Comparison of ENCODE assay signal across 8 cellular contexts in the genomic region with DNA sequence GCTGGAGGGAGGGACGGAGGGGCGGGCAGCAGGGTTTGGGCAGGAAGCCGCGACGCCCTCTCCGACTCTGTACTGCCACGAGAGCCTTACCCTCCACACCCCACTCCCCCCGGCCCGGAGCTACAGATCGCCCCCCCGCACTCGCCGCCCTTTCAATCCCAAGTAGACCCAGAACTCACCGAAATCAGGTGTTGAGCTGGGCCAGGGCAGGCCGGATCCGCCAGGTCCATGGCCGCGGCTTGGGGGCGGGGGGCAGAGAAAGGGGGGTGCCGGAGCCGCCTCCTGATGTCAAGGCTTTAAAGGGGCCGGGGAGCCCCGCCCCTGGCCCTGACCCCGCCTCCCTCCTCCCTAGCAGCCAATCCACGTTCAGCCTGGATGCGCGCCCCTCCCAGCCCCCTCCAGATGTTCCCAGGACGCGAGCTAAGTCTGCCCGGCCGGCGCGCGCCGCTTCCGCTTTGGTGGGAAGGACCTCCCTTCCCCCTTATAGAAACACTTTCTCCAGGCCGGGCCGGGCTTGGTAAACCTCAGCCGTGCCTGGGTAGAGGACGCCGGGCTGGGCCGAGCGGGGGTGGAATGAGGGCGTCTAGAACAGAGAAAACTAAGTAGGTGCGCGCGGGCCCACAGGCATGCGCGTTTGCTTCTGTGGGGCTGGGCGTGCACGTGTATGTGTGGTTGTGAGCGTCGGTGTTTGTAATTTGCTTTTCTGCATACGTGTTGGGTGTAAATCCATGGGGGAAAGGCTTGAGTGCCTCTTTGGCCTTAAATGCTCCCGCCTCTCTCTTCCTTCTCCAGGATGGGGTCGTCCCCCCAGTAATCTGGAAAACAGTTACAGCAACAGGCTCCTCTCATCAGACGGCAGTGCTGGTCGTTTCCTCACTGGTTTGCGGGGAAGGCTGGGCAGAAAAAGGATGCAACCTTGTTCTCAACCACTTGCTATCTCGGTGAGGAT. TPM values are rescaled to one million over a fixed set of nuclear protein-coding genes. Genes with fewer than 3 reads are reported as not detected.
DNase-seq lines count a peak whose midpoint lies in the region; TF ChIP-seq lines count a peak whose summit lies in the region.

A gene with protein sequence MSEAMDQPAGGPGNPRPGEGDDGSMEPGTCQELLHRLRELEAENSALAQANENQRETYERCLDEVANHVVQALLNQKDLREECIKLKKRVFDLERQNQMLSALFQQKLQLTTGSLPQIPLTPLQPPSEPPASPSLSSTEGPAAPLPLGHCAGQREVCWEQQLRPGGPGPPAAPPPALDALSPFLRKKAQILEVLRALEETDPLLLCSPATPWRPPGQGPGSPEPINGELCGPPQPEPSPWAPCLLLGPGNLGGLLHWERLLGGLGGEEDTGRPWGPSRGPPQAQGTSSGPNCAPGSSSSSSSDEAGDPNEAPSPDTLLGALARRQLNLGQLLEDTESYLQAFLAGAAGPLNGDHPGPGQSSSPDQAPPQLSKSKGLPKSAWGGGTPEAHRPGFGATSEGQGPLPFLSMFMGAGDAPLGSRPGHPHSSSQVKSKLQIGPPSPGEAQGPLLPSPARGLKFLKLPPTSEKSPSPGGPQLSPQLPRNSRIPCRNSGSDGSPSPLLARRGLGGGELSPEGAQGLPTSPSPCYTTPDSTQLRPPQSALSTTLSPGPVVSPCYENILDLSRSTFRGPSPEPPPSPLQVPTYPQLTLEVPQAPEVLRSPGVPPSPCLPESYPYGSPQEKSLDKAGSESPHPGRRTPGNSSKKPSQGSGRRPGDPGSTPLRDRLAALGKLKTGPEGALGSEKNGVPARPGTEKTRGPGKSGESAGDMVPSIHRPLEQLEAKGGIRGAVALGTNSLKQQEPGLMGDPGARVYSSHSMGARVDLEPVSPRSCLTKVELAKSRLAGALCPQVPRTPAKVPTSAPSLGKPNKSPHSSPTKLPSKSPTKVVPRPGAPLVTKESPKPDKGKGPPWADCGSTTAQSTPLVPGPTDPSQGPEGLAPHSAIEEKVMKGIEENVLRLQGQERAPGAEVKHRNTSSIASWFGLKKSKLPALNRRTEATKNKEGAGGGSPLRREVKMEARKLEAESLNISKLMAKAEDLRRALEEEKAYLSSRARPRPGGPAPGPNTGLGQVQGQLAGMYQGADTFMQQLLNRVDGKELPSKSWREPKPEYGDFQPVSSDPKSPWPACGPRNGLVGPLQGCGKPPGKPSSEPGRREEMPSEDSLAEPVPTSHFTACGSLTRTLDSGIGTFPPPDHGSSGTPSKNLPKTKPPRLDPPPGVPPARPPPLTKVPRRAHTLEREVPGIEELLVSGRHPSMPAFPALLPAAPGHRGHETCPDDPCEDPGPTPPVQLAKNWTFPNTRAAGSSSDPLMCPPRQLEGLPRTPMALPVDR (N-terminal part only) (minus strand): TSS at position 271 of the 949 bp plus-strand sequence. CDS start 24,369 bp downstream, outside the sequence.

- H4K20me1 ChIP-seq in H9 (ENCODE audit: control insufficient read depth, insufficient read depth, insufficient read length) = no peaks in the 10 kb centered on the region
- H4K20me1 ChIP-seq in MM.1S (ENCODE audit: insufficient read depth, low read length) = no peaks in the 10 kb centered on the region
- H4K20me1 ChIP-seq in neural progenitor cell (ENCODE audit: low read depth) = peaks cover 39% of the 10 kb centered on the region

- no peaks in the 10 kb centered on the region for H3K9me2 ChIP-seq in MM.1S (replicated peaks; ENCODE audit: insufficient read depth, low read length)

- H2BK5ac ChIP-seq in H9 (ENCODE audit: insufficient read length, low read length) = no peak within 1 kb of the TSS

- DNase-seq in ELR (ENCODE audit: low read depth) (peak; percentile 97), H9 (peak; percentile 99), MM.1S (peak; percentile 95), SHP77 treated with DMSO at 0.1 percent for 48 hours (lab: John Stamatoyannopoulos, UW) (peak; percentile 71), fibroblast of villous mesenchyme (ENCODE audit: low read depth) (peak; percentile 99), neural progenitor cell (ENCODE audit: low spot score) (peak; percentile 99)
- DNase-seq in activated gamma-delta T cell treated with anti-CD3 and anti-CD28 coated beads, Interleukin-2, amount 50 U/mL, for 16 hours (ENCODE audit: low read depth) = peak; percentile 91

- H3K4ac ChIP-seq in H9 (ENCODE audit: low read depth, low read length) = no peak within 1 kb of the TSS

- no peak within 1 kb of the TSS for H2BK15ac ChIP-seq in H9 (ENCODE audit: low read depth, low read length)

- TF ChIP-seq CTCF in H9 (conservative IDR thresholded peaks at IDR 0.05) (no peak), MM.1S (IDR thresholded peaks at IDR 0.05; ENCODE audit: low read length) (no peak), fibroblast of villous mesenchyme (IDR thresholded peaks at IDR 0.05; ENCODE audit: insufficient read depth, low read depth, low read length) (no peak), neural progenitor cell (IDR thresholded peaks at IDR 0.05) (no peak)

- H4K8ac ChIP-seq in H9 (replicated peaks; ENCODE audit: insufficient read length, low read depth, low read length) = no peak within 1 kb of the TSS

- H3K4me2 ChIP-seq in H9 (ENCODE audit: insufficient read depth, insufficient read length, low read length) (peak within 1 kb of the TSS; percentile 97), MM.1S (ENCODE audit: low read depth, low read length) (peak within 1 kb of the TSS; percentile 95), neural progenitor cell (peak within 1 kb of the TSS; percentile 89)

- no peak within 1 kb of the TSS for H2BK120ac ChIP-seq in H9 (ENCODE audit: low read depth, low read length, poor library complexity, severe bottlenecking)

- H3K9ac ChIP-seq in H9 (ENCODE audit: extremely low read depth, insufficient read length, low read length) (peak within 1 kb of the TSS; percentile 64), MM.1S (ENCODE audit: low read length) (no peak within 1 kb of the TSS), neural progenitor cell (peak within 1 kb of the TSS; percentile 1), stomach smooth muscle (ENCODE audit: low read length in 2 of 2) (peak within 1 kb of the TSS; percentile 84 to 87)

- H3K23ac ChIP-seq in H9 (ENCODE audit: insufficient read length, low read depth, low read length) = no peak within 1 kb of the TSS

- H3K79me1 ChIP-seq in H9 (ENCODE audit: insufficient read depth, low read depth, low read length, poor library complexity, severe bottlenecking) = peaks cover 4% of the 10 kb centered on the region

- H3K27ac ChIP-seq in H9 (ENCODE audit: insufficient read length, low read depth, low read length) (peak within 1 kb of the TSS; percentile 11), MM.1S (ENCODE audit: low read length) (no peak within 1 kb of the TSS), neural progenitor cell (peak within 1 kb of the TSS; percentile 73), stomach smooth muscle (ENCODE audit: low read length) (peak within 1 kb of the TSS; percentile 83)

- H3K79me2 ChIP-seq in H9 (ENCODE audit: insufficient read depth, low read length) (peaks cover under 1% of the 10 kb centered on the region; the same call in 1 of the 2 replicates), MM.1S (ENCODE audit: low read length) (no peaks in the 10 kb centered on the region), neural progenitor cell (ENCODE audit: low read depth) (peaks cover 21% of the 10 kb centered on the region)

- H4K91ac ChIP-seq in H9 (ENCODE audit: insufficient read length, low read depth, low read length) = no peak within 1 kb of the TSS

- H3K27me3 ChIP-seq in H9 (ENCODE audit: insufficient read depth, low read length) (no peaks in the 10 kb centered on the region), MM.1S (replicated peaks; ENCODE audit: insufficient read depth, low read length) (peaks cover 67% of the 10 kb centered on the region), neural progenitor cell (no peaks in the 10 kb centered on the region), stomach smooth muscle (ENCODE audit: control insufficient read depth in 1 of 2, insufficient read depth in 2 of 2, low read length in 2 of 2) (no peaks in the 10 kb centered on the region)

- no peak within 1 kb of the TSS for H2AFZ ChIP-seq in H9 (ENCODE audit: low read length)
- H2AFZ ChIP-seq in MM.1S (ENCODE audit: low read length) = peak within 1 kb of the TSS; percentile 60
- H2AFZ ChIP-seq in neural progenitor cell (replicated peaks) = peak within 1 kb of the TSS; percentile 90

- no peaks in the 10 kb centered on the region for H3K36me3 ChIP-seq in MM.1S (replicated peaks; ENCODE audit: insufficient read depth, low read length)
- no peaks in the 10 kb centered on the region for H3K36me3 ChIP-seq in neural progenitor cell
- H3K36me3 ChIP-seq in stomach smooth muscle (ENCODE audit: control insufficient read depth in 2 of 2, insufficient read depth in 2 of 2, low read length in 2 of 2) = no peaks in the 10 kb centered on the region

- H3F3A ChIP-seq in MM.1S (ENCODE audit: insufficient read depth, low read length) (no peaks in the 10 kb centered on the region; the same call in 1 of the 2 replicates), neural progenitor cell (ENCODE audit: low read depth) (peaks cover 41% of the 10 kb centered on the region)

- peaks cover 2% of the 10 kb centered on the region for H3K4me1 ChIP-seq in H9 (ENCODE audit: insufficient read depth, low read length)
- H3K4me1 ChIP-seq in MM.1S (ENCODE audit: low read length) = peaks cover 5% of the 10 kb centered on the region; the same call in 1 of the 2 replicates
- peaks cover 28% of the 10 kb centered on the region for H3K4me1 ChIP-seq in neural progenitor cell
- H3K4me1 ChIP-seq in stomach smooth muscle (ENCODE audit: control insufficient read depth, insufficient read depth, low read length) = peaks cover 44% of the 10 kb centered on the region

- H2AK5ac ChIP-seq in H9 (ENCODE audit: insufficient read length, low read length) = no peak within 1 kb of the TSS

- peak within 1 kb of the TSS; percentile 41 for H3K18ac ChIP-seq in H9 (ENCODE audit: insufficient read length, low read depth, low read length)

- no peak within 1 kb of the TSS for H4K5ac ChIP-seq in H9 (ENCODE audit: insufficient read length, low read depth, low read length)

- H3K9me3 ChIP-seq in H9 (ENCODE audit: control insufficient read depth, low read depth, low read length) = no peaks in the 10 kb centered on the region
- no peaks in the 10 kb centered on the region for H3K9me3 ChIP-seq in MM.1S (replicated peaks; ENCODE audit: insufficient read depth, low read length)
- no peaks in the 10 kb centered on the region for H3K9me3 ChIP-seq in neural progenitor cell (ENCODE audit: low read depth)
- no peaks in the 10 kb centered on the region for H3K9me3 ChIP-seq in stomach smooth muscle (ENCODE audit: control insufficient read depth in 2 of 2, low read length in 2 of 2)

- H3K14ac ChIP-seq in H9 (ENCODE audit: insufficient read depth, low read length) = peak within 1 kb of the TSS; percentile 71

- peak within 1 kb of the TSS; percentile 60 for H3K4me3 ChIP-seq in MM.1S (ENCODE audit: low read length)
- peak within 1 kb of the TSS; percentile 82 for H3K4me3 ChIP-seq in fibroblast of villous mesenchyme (ENCODE audit: low read depth, low read length)
- peak within 1 kb of the TSS; percentile 84 for H3K4me3 ChIP-seq in neural progenitor cell
- peak within 1 kb of the TSS; percentile 88 to 91 for H3K4me3 ChIP-seq in stomach smooth muscle (ENCODE audit: low read length in 2 of 2)

- WGBS in H9 (ENCODE audit: extremely low coverage, insufficient read length, low lambda C conversion rate) = no CpG with 5 or more reads among the region's 60 CpGs

- H3K9me3 Mint-ChIP-seq in H9 = no peaks in the 10 kb centered on the region; a peak in 1 of 5 replicates
- H3K9me3 Mint-ChIP-seq in neural progenitor cell = no peaks in the 10 kb centered on the region

- peaks cover 16% of the 10 kb centered on the region for H3K23me2 ChIP-seq in H9 (ENCODE audit: insufficient read length, low read depth, low read length, poor library complexity, severe bottlenecking)

- H3K27me3 Mint-ChIP-seq in H9 (ENCODE audit: low read depth) = no peaks in the 10 kb centered on the region
- H3K27me3 Mint-ChIP-seq in neural progenitor cell (ENCODE audit: insufficient read depth, low read depth) = peaks cover 7% of the 10 kb centered on the region

- H3K36me3 Mint-ChIP-seq in H9 (ENCODE audit: insufficient read depth in 1 of 3, low read depth in 3 of 3) (peaks cover 0 to 3% (median 2%) of the 10 kb centered on the region in 3 experiments; a peak in 4 of 7 replicates), neural progenitor cell (peaks cover 2% of the 10 kb centered on the region)

- H3K4me1 Mint-ChIP-seq in H9 = peaks cover 33 to 43% of the 10 kb centered on the region in 2 experiments
- H3K4me1 Mint-ChIP-seq in neural progenitor cell = peaks cover 33% of the 10 kb centered on the region

- no peak within 1 kb of the TSS for H3T11ph ChIP-seq in H9 (ENCODE audit: low read length)

- no peak within 1 kb of the TSS for H3K56ac ChIP-seq in H9 (ENCODE audit: insufficient read length, low read depth, low read length)

- H2BK20ac ChIP-seq in H9 (ENCODE audit: low read depth, low read length, poor library complexity, severe bottlenecking) = no peak within 1 kb of the TSS

- no peak within 1 kb of the TSS for H2BK12ac ChIP-seq in H9 (ENCODE audit: insufficient read length, low read depth, low read length)

- H3K27ac Mint-ChIP-seq in H9 (peak within 1 kb of the TSS; percentile 99 to 100 (median 100)), neural progenitor cell (peak within 1 kb of the TSS; percentile 99)

- H3K4me3 Mint-ChIP-seq in H9 (peak within 1 kb of the TSS; percentile 88 to 98), neural progenitor cell (peak within 1 kb of the TSS; percentile 99)

RNA-seq across cellular contexts. Expression of the gene that starts here (rescaled TPM):
- total RNA-seq in H9 (2021) = 27.7 and 28.9 TPM in 2 replicates
- total RNA-seq in fibroblast of villous mesenchyme = 30.9 and 34.1 TPM in 2 replicates
- 5.6 and 19.0 TPM in 2 replicates for total RNA-seq in neural progenitor cell (ENCODE audit: low replicate concordance)
